20 cellular contexts compared by ENCODE assay signal in genomic region chrX:153866302-153867019, GRCh38. TPM values are rescaled to one million over a fixed set of nuclear protein-coding genes. Genes with fewer than 3 reads are reported as not detected.
DNase-seq lines count a peak whose midpoint lies in the region; ATAC-seq and TF ChIP-seq lines count a peak whose summit lies in the region.
"Had no signal": no experiment of that assay in that cellular context is flagged by ENCODE, and none has a peak within 500 bp of the region (broad histone marks: within the 10 kb centered on the region; RNA-seq: fewer than 3 reads in every experiment).

No MANE protein-coding gene starts in this region.

- no peak overlapping the region for H3K27ac Mint-ChIP-seq in stimulated activated effector memory CD8-positive, alpha-beta T cell treated with anti-CD3 and anti-CD28 coated beads, Interleukin-12 subunit alpha, Interleukin-12 subunit beta, amount 100 ng/mL, for 72 hours
- H3K27ac Mint-ChIP-seq in stimulated activated memory B cell treated with anti-CD40 and anti-IgM and Interleukin-4, amounts not matched to agents 10 μg/mL and 1 μg/mL and 100 μg/mL, for 72 hours: no peak overlapping the region
- H3K27ac Mint-ChIP-seq in T-helper 17 cell: no peak overlapping the region
- H3K27ac Mint-ChIP-seq: CD4-positive, alpha-beta memory T cell; IgD-negative memory B cell had no signal

- WGBS in sigmoid colon, 2 donors: 81 to 90% methylated on average over 22 of the region's 22 CpGs

- no peak overlapping the region for H3K4me3 Mint-ChIP-seq in stimulated activated effector memory CD8-positive, alpha-beta T cell treated with anti-CD3 and anti-CD28 coated beads, Interleukin-12 subunit alpha, Interleukin-12 subunit beta, amount 100 ng/mL, for 72 hours
- no peak overlapping the region for H3K4me3 Mint-ChIP-seq in stimulated activated memory B cell treated with anti-CD40 and anti-IgM and Interleukin-4, amounts not matched to agents 10 μg/mL and 1 μg/mL and 100 μg/mL, for 72 hours
- H3K4me3 Mint-ChIP-seq in T-helper 17 cell: no peak overlapping the region
- H3K4me3 Mint-ChIP-seq: CD4-positive, alpha-beta memory T cell had no signal

- TF ChIP-seq CTCF in sigmoid colon (IDR thresholded peaks at IDR 0.05): no peak

- no peaks in the 10 kb centered on the region for H3K9me3 Mint-ChIP-seq in stimulated activated effector memory CD8-positive, alpha-beta T cell treated with anti-CD3 and anti-CD28 coated beads, Interleukin-12 subunit alpha, Interleukin-12 subunit beta, amount 100 ng/mL, for 72 hours
- no peaks in the 10 kb centered on the region for H3K9me3 Mint-ChIP-seq in stimulated activated memory B cell treated with anti-CD40 and anti-IgM and Interleukin-4, amounts not matched to agents 10 μg/mL and 1 μg/mL and 100 μg/mL, for 72 hours
- H3K9me3 Mint-ChIP-seq: CD4-positive, alpha-beta memory T cell; IgD-negative memory B cell had no signal

- H3K36me3 ChIP-seq in sigmoid colon: no peaks in the 10 kb centered on the region
- H3K36me3 ChIP-seq: HAP-1 had no signal

- intact Hi-C loops in sigmoid colon (cut with DNase I): no loop called here

- ATAC-seq in stimulated activated effector memory CD8-positive, alpha-beta T cell treated with anti-CD3 and anti-CD28 coated beads, Interleukin-12 subunit alpha, Interleukin-12 subunit beta, amount 100 ng/mL, for 72 hours: no peak
- no peak for ATAC-seq in stimulated activated memory B cell treated with anti-CD40 and anti-IgM and Interleukin-4, amounts not matched to agents 10 μg/mL and 1 μg/mL and 100 μg/mL, for 72 hours
- ATAC-seq in T-helper 17 cell: no peak
- ATAC-seq: A549 had no signal

- H3K27me3 ChIP-seq in sigmoid colon: peaks cover 0 to 7% (median 0%) of the 10 kb centered on the region in 3 donors
- H3K27me3 ChIP-seq: BE2C had no signal

- H3K4me1 Mint-ChIP-seq in stimulated activated effector memory CD8-positive, alpha-beta T cell treated with anti-CD3 and anti-CD28 coated beads, Interleukin-12 subunit alpha, Interleukin-12 subunit beta, amount 100 ng/mL, for 72 hours: no peaks in the 10 kb centered on the region
- no peaks in the 10 kb centered on the region for H3K4me1 Mint-ChIP-seq in stimulated activated memory B cell treated with anti-CD40 and anti-IgM and Interleukin-4, amounts not matched to agents 10 μg/mL and 1 μg/mL and 100 μg/mL, for 72 hours
- H3K4me1 Mint-ChIP-seq in T-helper 17 cell: no peaks in the 10 kb centered on the region
- H3K4me1 Mint-ChIP-seq: CD4-positive, alpha-beta memory T cell had no signal

- TF ChIP-seq POLR2A in sigmoid colon (IDR thresholded peaks at IDR 0.05): no peak

- TF ChIP-seq EP300 in sigmoid colon (IDR thresholded peaks at IDR 0.05): no peak

- H3K4me1 ChIP-seq in sigmoid colon: no peaks in the 10 kb centered on the region
- H3K4me1 ChIP-seq: A549, HAP-1 had no signal

- no peaks in the 10 kb centered on the region for H3K36me3 Mint-ChIP-seq in stimulated activated effector memory CD8-positive, alpha-beta T cell treated with anti-CD3 and anti-CD28 coated beads, Interleukin-12 subunit alpha, Interleukin-12 subunit beta, amount 100 ng/mL, for 72 hours
- peaks cover 12% of the 10 kb centered on the region for H3K36me3 Mint-ChIP-seq in stimulated activated memory B cell treated with anti-CD40 and anti-IgM and Interleukin-4, amounts not matched to agents 10 μg/mL and 1 μg/mL and 100 μg/mL, for 72 hours
- no peaks in the 10 kb centered on the region for H3K36me3 Mint-ChIP-seq in T-helper 17 cell (ENCODE audit: low read depth)
- H3K36me3 Mint-ChIP-seq: CD4-positive, alpha-beta memory T cell had no signal

- DNase-seq in GM19238 (ENCODE audit: insufficient read length, low spot score) (peak; percentile 1), mesenteric fat pad (ENCODE audit: low spot score) (peak; percentile 57), sigmoid colon (peak; percentile 42), germinal center (ENCODE audit: low spot score) (no peak), T-helper 17 cell (no peak)
- no peak for DNase-seq in stimulated activated effector memory CD8-positive, alpha-beta T cell treated with anti-CD3 and anti-CD28 coated beads, Interleukin-12 subunit alpha, Interleukin-12 subunit beta, amount 100 ng/mL, for 72 hours (ENCODE audit: low spot score in 2 of 2)
- DNase-seq: BE2C; CD4-positive, alpha-beta memory T cell; DMS153; DND-41; GF-D8 had no signal

- H3K9me3 ChIP-seq in sigmoid colon (no peaks in the 10 kb centered on the region), T-helper 17 cell (ENCODE audit: control insufficient read depth, low read length, poor library complexity, severe bottlenecking) (no peaks in the 10 kb centered on the region)
- H3K9me3 ChIP-seq: A549, BE2C, HAP-1 had no signal

- H3K4me3 ChIP-seq in sigmoid colon: no peak overlapping the region
- H3K4me3 ChIP-seq: A549, HAP-1 had no signal

- H3K27me3 Mint-ChIP-seq in stimulated activated memory B cell treated with anti-CD40 and anti-IgM and Interleukin-4, amounts not matched to agents 10 μg/mL and 1 μg/mL and 100 μg/mL, for 72 hours: no peaks in the 10 kb centered on the region
- H3K27me3 Mint-ChIP-seq in T-helper 17 cell: no peaks in the 10 kb centered on the region
- H3K27me3 Mint-ChIP-seq: CD4-positive, alpha-beta memory T cell had no signal

- H3K27ac ChIP-seq in angular gyrus (ENCODE audit: low read depth, low read length) (peak overlapping the region; percentile 19), sigmoid colon (no peak overlapping the region)
- H3K27ac ChIP-seq: A549, C4-2B had no signal

RNA-seq across cellular contexts. Expression of gene L1CAM, which starts 19.5 kb away (rescaled TPM):
- total RNA-seq in mesenteric fat pad (2.4 TPM), sigmoid colon (10 to 100 TPM in 3 of 4 donors, 1 to 10 TPM in 1; 6.6 to 30.2 (median 23.1) TPM), T-helper 17 cell (1 to 10 TPM; 2.3 to 3.9 TPM)
- polyA plus RNA-seq in sigmoid colon: 10 to 100 TPM in 1 of 3 donors, 1 to 10 TPM in 1, not detected in 1; 2.4 to 10.5 TPM
- total RNA-seq: HT-29 had no signal

RNA-seq across cellular contexts. Expression of gene PDZD4, which starts 36.1 kb away (rescaled TPM):
- total RNA-seq in mesenteric fat pad (2.5 TPM), sigmoid colon (10 to 100 TPM in 3 of 4 donors, 1 to 10 TPM in 1; 8.6 to 24.4 (median 14.2) TPM), T-helper 17 cell (10 to 100 TPM; 31.1 to 45.6 TPM)
- polyA plus RNA-seq in sigmoid colon: 1 to 10 TPM in 2 of 3 donors, under 1 TPM in 1; 0.46 to 5.1 (median 1.2) TPM

RNA-seq across cellular contexts. Expression of gene AVPR2, which starts 38.0 kb away (rescaled TPM):
- total RNA-seq in mesenteric fat pad (7.2 TPM), sigmoid colon (1 to 10 TPM; 1.1 to 2.2 (median 1.3) TPM), T-helper 17 cell (not detected)
- polyA plus RNA-seq in sigmoid colon: 1 to 10 TPM in 1 of 3 donors, not detected in 2; 1.1 TPM
- total RNA-seq: CD4-positive, alpha-beta memory T cell; H1; HT-29 had no signal
- polyA plus RNA-seq: A549, AG04450, IgD-negative memory B cell had no signal

RNA-seq across cellular contexts. Expression of gene ARHGAP4, which starts 59.6 kb away (rescaled TPM):
- total RNA-seq in mesenteric fat pad (43.0 TPM), sigmoid colon (10 to 100 TPM; 12.4 to 27.4 (median 16.3) TPM), T-helper 17 cell (100 to 1,000 TPM; 374 to 404 TPM)
- polyA plus RNA-seq in sigmoid colon: 100 to 1,000 TPM in 1 of 3 donors, 10 to 100 TPM in 1, 1 to 10 TPM in 1; 8.4 to 122 (median 17.3) TPM

Comparison
In these comparisons a context has a peak if more than half of its experiments do, and no peak if none do; other contexts are left out.
1. DNase-seq: peak in GM19238 (single experiment), mesenteric fat pad (single experiment) and sigmoid colon (single experiment); none in stimulated activated effector memory CD8-positive, alpha-beta T cell treated with anti-CD3 and anti-CD28 coated beads, Interleukin-12 subunit alpha, Interleukin-12 subunit beta, amount 100 ng/mL, for 72 hours (0 of 2), germinal center (single experiment) and T-helper 17 cell (0 of 3).